In the genomic region with DNA sequence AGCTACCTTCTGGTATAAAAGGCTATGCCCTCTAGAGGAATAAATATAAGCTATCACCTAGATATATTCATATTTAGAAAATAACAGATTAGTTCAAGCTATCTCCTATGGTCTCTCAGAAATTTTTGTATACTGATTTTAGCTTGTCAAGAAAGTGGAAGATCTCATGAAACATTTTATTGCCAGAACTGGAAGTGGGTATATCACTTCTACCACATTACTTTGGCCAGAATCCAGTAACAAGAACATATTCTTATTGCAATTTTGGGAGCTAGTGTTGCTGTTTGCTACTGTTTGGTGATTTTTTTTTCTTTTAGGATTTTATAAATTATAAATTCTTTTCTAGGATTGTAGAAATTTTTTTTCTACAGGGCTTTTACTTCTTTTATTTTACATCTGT, we compare ENCODE assay signal across 18 cellular contexts. TPM values are rescaled to one million over a fixed set of nuclear protein-coding genes. Genes with fewer than 3 reads are reported as not detected.
DNase-seq lines count a peak whose midpoint lies in the region; ATAC-seq, FAIRE-seq and TF ChIP-seq lines count a peak whose summit lies in the region.
"Had no signal": no experiment of that assay in that cellular context is flagged by ENCODE, and none has a peak within 500 bp of the region (broad histone marks: within the 10 kb centered on the region; RNA-seq: fewer than 3 reads in every experiment).

No MANE protein-coding gene starts in this region.

- peaks cover 15% of the 10 kb centered on the region for H3K4me1 Mint-ChIP-seq in central memory CD8-positive, alpha-beta T cell
- peaks cover 19 to 23% of the 10 kb centered on the region in 2 donors for H3K4me1 Mint-ChIP-seq in natural killer cell treated with Interleukin-12 subunit alpha and Interleukin-12 subunit beta and Interleukin-15 and Interleukin-18, amount 100 ng/mL, for 72 hours (ENCODE audit: low read depth in 2 of 2)
- no peaks in the 10 kb centered on the region for H3K4me1 Mint-ChIP-seq in activated T-helper 17 cell treated with anti-CD3 and anti-CD28 coated beads, Interleukin-2, amount 50 U/mL, for 72 hours

- peak; percentile 59 for ATAC-seq in central memory CD8-positive, alpha-beta T cell (replicated peaks; ENCODE audit: extremely low read depth, poor library complexity, severe bottlenecking)
- no peak for ATAC-seq in natural killer cell treated with Interleukin-12 subunit alpha and Interleukin-12 subunit beta and Interleukin-15 and Interleukin-18, amount 100 ng/mL, for 72 hours
- ATAC-seq in activated T-helper 17 cell treated with anti-CD3 and anti-CD28 coated beads, Interleukin-2, amount 50 U/mL, for 72 hours (replicated peaks), result no peak
- ATAC-seq in GM18907 (IDR thresholded peaks at IDR 0.05; ENCODE audit: unreplicated experiment), result no peak
- ATAC-seq: GM12878 had no signal

- peak overlapping the region; percentile 37 for H3K4me3 Mint-ChIP-seq in central memory CD8-positive, alpha-beta T cell
- H3K4me3 Mint-ChIP-seq in natural killer cell treated with Interleukin-12 subunit alpha and Interleukin-12 subunit beta and Interleukin-15 and Interleukin-18, amount 100 ng/mL, for 72 hours, result peak overlapping the region; percentile 33
- no peak overlapping the region for H3K4me3 Mint-ChIP-seq in activated T-helper 17 cell treated with anti-CD3 and anti-CD28 coated beads, Interleukin-2, amount 50 U/mL, for 72 hours
- H3K4me3 Mint-ChIP-seq: CD4-positive, alpha-beta T cell had no signal

- H3K9me3 Mint-ChIP-seq in central memory CD8-positive, alpha-beta T cell, result peaks cover 13% of the 10 kb centered on the region
- H3K9me3 Mint-ChIP-seq in natural killer cell treated with Interleukin-12 subunit alpha and Interleukin-12 subunit beta and Interleukin-15 and Interleukin-18, amount 100 ng/mL, for 72 hours, result peaks cover 8% of the 10 kb centered on the region
- peaks cover 5% of the 10 kb centered on the region for H3K9me3 Mint-ChIP-seq in activated T-helper 17 cell treated with anti-CD3 and anti-CD28 coated beads, Interleukin-2, amount 50 U/mL, for 72 hours

- no peaks in the 10 kb centered on the region for H3K79me2 ChIP-seq in Loucy (ENCODE audit: insufficient read depth, low read length)

- H3K36me3 Mint-ChIP-seq in central memory CD8-positive, alpha-beta T cell (ENCODE audit: insufficient read depth), result peaks cover 5% of the 10 kb centered on the region
- H3K36me3 Mint-ChIP-seq in natural killer cell treated with Interleukin-12 subunit alpha and Interleukin-12 subunit beta and Interleukin-15 and Interleukin-18, amount 100 ng/mL, for 72 hours, result peaks cover 10% of the 10 kb centered on the region
- H3K36me3 Mint-ChIP-seq in activated T-helper 17 cell treated with anti-CD3 and anti-CD28 coated beads, Interleukin-2, amount 50 U/mL, for 72 hours (ENCODE audit: low read depth), result no peaks in the 10 kb centered on the region

- no peak for FAIRE-seq in RCC 7860 (lab: Jason Lieb, UNC)

- H3K27ac Mint-ChIP-seq in central memory CD8-positive, alpha-beta T cell (ENCODE audit: low read depth), result no peak overlapping the region
- no peak overlapping the region for H3K27ac Mint-ChIP-seq in natural killer cell treated with Interleukin-12 subunit alpha and Interleukin-12 subunit beta and Interleukin-15 and Interleukin-18, amount 100 ng/mL, for 72 hours
- H3K27ac Mint-ChIP-seq in activated T-helper 17 cell treated with anti-CD3 and anti-CD28 coated beads, Interleukin-2, amount 50 U/mL, for 72 hours, result no peak overlapping the region
- H3K27ac Mint-ChIP-seq: CD4-positive, alpha-beta T cell had no signal

- no peaks in the 10 kb centered on the region for H3K9me2 ChIP-seq in Loucy (replicated peaks; ENCODE audit: low read depth, low read length)

- H3K9me3 ChIP-seq in BLaER1 treated with 17β-estradiol and CSF1 and Interleukin-3, amounts not matched to agents 10 nM and 100 nM (replicated peaks in 1 of 11), result peaks cover 8 to 11% (median 9%) of the 10 kb centered on the region in 11 experiments; a peak in 12 of 22 replicates
- 0 out of 2 replicates have a peak, but pooled peaks cover 5% of the 10 kb centered on the region for H3K9me3 ChIP-seq in Loucy (ENCODE audit: insufficient read depth, low read depth, low read length)

- TF ChIP-seq CTCF in Loucy (conservative IDR thresholded peaks at IDR 0.05; ENCODE audit: low read length), result peak; percentile 35

- no peak overlapping the region for H2AFZ ChIP-seq in Loucy (ENCODE audit: low read length)
- H2AFZ ChIP-seq: GM23248 had no signal

- H4K20me1 ChIP-seq in BLaER1 treated with 17β-estradiol and CSF1 and Interleukin-3, amounts not matched to agents 10 nM and 100 nM, result no peaks in the 10 kb centered on the region
- no peaks in the 10 kb centered on the region for H4K20me1 ChIP-seq in Loucy (ENCODE audit: insufficient read depth, low read length, poor library complexity, severe bottlenecking)

- H3K4me2 ChIP-seq in BLaER1 treated with 17β-estradiol and CSF1 and Interleukin-3, amounts not matched to agents 10 nM and 100 nM, result peak overlapping the region in 6 of 11 experiments; percentile 5 to 44 (median 25); a peak in 7 of 22 replicates
- H3K4me2 ChIP-seq in Loucy (ENCODE audit: low read depth, low read length, poor library complexity, severe bottlenecking), result no peak overlapping the region

- no peak overlapping the region for H3K9ac ChIP-seq in BLaER1 treated with 17β-estradiol and CSF1 and Interleukin-3, amounts not matched to agents 10 nM and 100 nM
- H3K9ac ChIP-seq in Loucy (ENCODE audit: low read depth, low read length, poor library complexity, severe bottlenecking), result no peak overlapping the region
- H3K9ac ChIP-seq: GM23248 had no signal

- no peaks in the 10 kb centered on the region for H3F3A ChIP-seq in Loucy (ENCODE audit: low read depth)

- H3K27me3 Mint-ChIP-seq in central memory CD8-positive, alpha-beta T cell, result peaks cover 43% of the 10 kb centered on the region
- peaks cover 27 to 29% of the 10 kb centered on the region in 2 donors for H3K27me3 Mint-ChIP-seq in natural killer cell treated with Interleukin-12 subunit alpha and Interleukin-12 subunit beta and Interleukin-15 and Interleukin-18, amount 100 ng/mL, for 72 hours
- H3K27me3 Mint-ChIP-seq in activated T-helper 17 cell treated with anti-CD3 and anti-CD28 coated beads, Interleukin-2, amount 50 U/mL, for 72 hours, result peaks cover 13% of the 10 kb centered on the region

- DNase-seq in central memory CD8-positive, alpha-beta T cell (ENCODE audit: low spot score in 2 of 2), result no peak
- DNase-seq in natural killer cell treated with Interleukin-12 subunit alpha and Interleukin-12 subunit beta and Interleukin-15 and Interleukin-18, amount 100 ng/mL, for 72 hours (ENCODE audit: low spot score), result no peak
- no peak for DNase-seq in RCC 7860 (ENCODE audit: low spot score)
- DNase-seq: 8988T; C1 segment of cervical spinal cord; CD4-positive, alpha-beta T cell; COR-L47; DMS 273 treated with DMSO at 0.1 percent for 48 hours; DMS53; DND-41; EL; GM23248 had no signal

- peaks cover 0 to 13% (median 6%) of the 10 kb centered on the region in 10 experiments; a peak in 10 of 20 replicates for H3K4me1 ChIP-seq in BLaER1 treated with 17β-estradiol and CSF1 and Interleukin-3, amounts not matched to agents 10 nM and 100 nM
- H3K4me1 ChIP-seq in Loucy (ENCODE audit: insufficient read depth, low read length, poor library complexity, severe bottlenecking), result no peaks in the 10 kb centered on the region
- H3K4me1 ChIP-seq: HAP-1 had no signal

- H3K36me3 ChIP-seq in BLaER1 treated with 17β-estradiol and CSF1 and Interleukin-3, amounts not matched to agents 10 nM and 100 nM, result no peaks in the 10 kb centered on the region
- no peaks in the 10 kb centered on the region for H3K36me3 ChIP-seq in Loucy (ENCODE audit: insufficient read depth, low read length)
- H3K36me3 ChIP-seq: HAP-1 had no signal

- H3K27ac ChIP-seq in BLaER1 treated with 17β-estradiol and CSF1 and Interleukin-3, amounts not matched to agents 10 nM and 100 nM, result no peak overlapping the region
- H3K27ac ChIP-seq: GM23248 had no signal

- H3K4me3 ChIP-seq in BLaER1 treated with 17β-estradiol and CSF1 and Interleukin-3, amounts not matched to agents 10 nM and 100 nM, result no peak overlapping the region
- no peak overlapping the region for H3K4me3 ChIP-seq in Loucy (ENCODE audit: low read length, poor library complexity, severe bottlenecking)
- H3K4me3 ChIP-seq: GM12878, GM23248, HAP-1 had no signal

- no peaks in the 10 kb centered on the region for H3K27me3 ChIP-seq in BLaER1 treated with 17β-estradiol and CSF1 and Interleukin-3, amounts not matched to agents 10 nM and 100 nM
- H3K27me3 ChIP-seq in Loucy (ENCODE audit: insufficient read depth, low read length, poor library complexity, severe bottlenecking), result no peaks in the 10 kb centered on the region

RNA-seq across cellular contexts. Expression of gene DIPK2A, which starts 14.2 kb away (rescaled TPM):
- total RNA-seq in natural killer cell treated with Interleukin-12 subunit alpha and Interleukin-12 subunit beta and Interleukin-15 and Interleukin-18, amount 100 ng/mL, for 72 hours, result 10 to 100 TPM; 23.0 to 30.9 TPM
- 10 to 100 TPM; 20.1 to 23.2 TPM for total RNA-seq in activated T-helper 17 cell treated with anti-CD3 and anti-CD28 coated beads, Interleukin-2, amount 50 U/mL, for 72 hours
